ENCODE assay signal across 1 cellular context in genomic region chr5:6632931-6633468, GRCh38.
TF ChIP-seq lines count a peak whose summit lies in the region.

Gene NSUN2, minus strand, starts transcription at chr5:6633044. Its CDS starts 65 bp downstream, at chr5:6632979.
Gene SRD5A1, plus strand, starts transcription at chr5:6633440. Its CDS starts 137 bp downstream, at chr5:6633577.

TF ChIP-seq in HepG2, 621 proteins besides CTCF, POLR2A, EP300 and RAD21 (continued from another document and continues in another):
- TF ChIP-seq ZBTB33 (CRISPR knock-in tag; IDR thresholded peaks at IDR 0.05) (no peak), ZNF672 (CRISPR knock-in tag; IDR thresholded peaks at IDR 0.05) (no peak), MBNL3 (CRISPR knock-in tag; conservative IDR thresholded peaks at IDR 0.05) (no peak), LCORL (IDR thresholded peaks at IDR 0.05) (0 out of 2 replicates have a peak, but pooled peaks have one; percentile 42), LCORL (CRISPR knock-in tag; IDR thresholded peaks at IDR 0.05) (0 out of 2 replicates have a peak, but pooled peaks have one; percentile 29), RXRA (CRISPR knock-in tag; IDR thresholded peaks at IDR 0.05) (no peak), ZNF18 (CRISPR knock-in tag; IDR thresholded peaks at IDR 0.05; ENCODE audit: insufficient replicate concordance) (peak; percentile 65), HMG20B (CRISPR knock-in tag; conservative IDR thresholded peaks at IDR 0.05) (no peak), ZNF10 (CRISPR knock-in tag; IDR thresholded peaks at IDR 0.05; ENCODE audit: borderline replicate concordance, low read depth) (no peak), ZNF44 (CRISPR knock-in tag; IDR thresholded peaks at IDR 0.05) (peak; percentile 27; the same call in 1 of the 2 replicates), MLX (CRISPR knock-in tag; IDR thresholded peaks at IDR 0.05) (0 out of 2 replicates have a peak, but pooled peaks have one; percentile 22), HDAC6 (IDR thresholded peaks at IDR 0.05; ENCODE audit: low read depth, low read length) (peak; percentile 97; the same call in 1 of the 2 replicates), ZNF737 (CRISPR knock-in tag; IDR thresholded peaks at IDR 0.05; ENCODE audit: borderline replicate concordance) (no peak), TOPORS (CRISPR knock-in tag; IDR thresholded peaks at IDR 0.05) (no peak), ZFAT (CRISPR knock-in tag; conservative IDR thresholded peaks at IDR 0.05) (no peak), SP2 (CRISPR knock-in tag; IDR thresholded peaks at IDR 0.05) (no peak; the same call in 1 of the 2 replicates), SRSF4 (IDR thresholded peaks at IDR 0.05; ENCODE audit: low read depth, low read length, poor library complexity, severe bottlenecking) (no peak), SALL2 (CRISPR knock-in tag; IDR thresholded peaks at IDR 0.05) (0 out of 2 replicates have a peak, but pooled peaks have one; percentile 26), ZBTB2 (CRISPR knock-in tag; IDR thresholded peaks at IDR 0.05; ENCODE audit: low read depth) (0 out of 2 replicates have a peak, but pooled peaks have one; percentile 43), POLR2G (IDR thresholded peaks at IDR 0.05; ENCODE audit: low read depth, low read length) (peak; percentile 91), ZNF775 (CRISPR knock-in tag; IDR thresholded peaks at IDR 0.05; ENCODE audit: borderline replicate concordance) (no peak), PHF20 (CRISPR knock-in tag; IDR thresholded peaks at IDR 0.05) (peak; percentile 91), FIP1L1 (IDR thresholded peaks at IDR 0.05; ENCODE audit: borderline replicate concordance, insufficient read depth, low read depth, low read length) (no peak), ERF (CRISPR knock-in tag; IDR thresholded peaks at IDR 0.05) (0 out of 2 replicates have a peak, but pooled peaks have one; percentile 16), PAF1 (CRISPR knock-in tag; IDR thresholded peaks at IDR 0.05) (no peak), MYNN (CRISPR knock-in tag; IDR thresholded peaks at IDR 0.05; ENCODE audit: low read depth) (0 out of 2 replicates have a peak, but pooled peaks have one; percentile 36), MXD4 (CRISPR knock-in tag; IDR thresholded peaks at IDR 0.05) (peak; percentile 86), ISL2 (CRISPR knock-in tag; IDR thresholded peaks at IDR 0.05) (no peak), YEATS2 (CRISPR knock-in tag; IDR thresholded peaks at IDR 0.05; ENCODE audit: borderline replicate concordance) (peak; percentile 91), TEAD2 (CRISPR knock-in tag; IDR thresholded peaks at IDR 0.05) (no peak), POLR2AphosphoS5 (IDR thresholded peaks at IDR 0.05; ENCODE audit: low read depth, low read length) (peak; percentile 70), PPARG (CRISPR knock-in tag; conservative IDR thresholded peaks at IDR 0.05) (no peak), ZNF589 (CRISPR knock-in tag; conservative IDR thresholded peaks at IDR 0.05) (no peak), PBX2 (CRISPR knock-in tag; IDR thresholded peaks at IDR 0.05) (no peak), ZNF614 (CRISPR knock-in tag; IDR thresholded peaks at IDR 0.05; ENCODE audit: borderline replicate concordance) (no peak), ZNF251 (CRISPR knock-in tag; IDR thresholded peaks at IDR 0.05) (no peak), CBX2 (IDR thresholded peaks at IDR 0.05; ENCODE audit: low read depth, low read length) (no peak), CBX2 (CRISPR knock-in tag; IDR thresholded peaks at IDR 0.05; ENCODE audit: low read depth) (no peak), SRSF9 (IDR thresholded peaks at IDR 0.05; ENCODE audit: borderline replicate concordance, insufficient read depth, low read depth, low read length, poor library complexity, severe bottlenecking) (no peak), HIC2 (CRISPR knock-in tag; IDR thresholded peaks at IDR 0.05; ENCODE audit: low read depth) (no peak), SRY (CRISPR knock-in tag; IDR thresholded peaks at IDR 0.05) (0 out of 2 replicates have a peak, but pooled peaks have one; percentile 20), ZNF17 (CRISPR knock-in tag; IDR thresholded peaks at IDR 0.05) (no peak), ZNF275 (CRISPR knock-in tag; IDR thresholded peaks at IDR 0.05; ENCODE audit: borderline replicate concordance) (no peak), CCDC6 (CRISPR knock-in tag; IDR thresholded peaks at IDR 0.05) (no peak; the same call in 1 of the 2 replicates), KDM3A (CRISPR knock-in tag; IDR thresholded peaks at IDR 0.05; ENCODE audit: low read depth) (0 out of 2 replicates have a peak, but pooled peaks have one; percentile 9), ELF1 (CRISPR knock-in tag; IDR thresholded peaks at IDR 0.05) (peak; percentile 89), ETS1 (CRISPR knock-in tag; IDR thresholded peaks at IDR 0.05) (no peak), ZNF691 (CRISPR knock-in tag; IDR thresholded peaks at IDR 0.05; ENCODE audit: borderline replicate concordance, low read depth) (no peak), ZNF253 (CRISPR knock-in tag; IDR thresholded peaks at IDR 0.05; ENCODE audit: borderline replicate concordance) (0 out of 2 replicates have a peak, but pooled peaks have one; percentile 34), ZNF576 (CRISPR knock-in tag; IDR thresholded peaks at IDR 0.05) (no peak)
